8 cellular contexts compared by ENCODE assay signal in genomic region chr2:3377612-3378432, GRCh38. TPM values are rescaled to one million over a fixed set of nuclear protein-coding genes. Genes with fewer than 3 reads are reported as not detected.
DNase-seq lines count a peak whose midpoint lies in the region; ATAC-seq and TF ChIP-seq lines count a peak whose summit lies in the region.

TSS of gene EIPR1 (minus strand) at chr2:3377818. CDS start at chr2:3377689, 129 bp downstream.

- H3K4me3 ChIP-seq in OCI-LY3 (ENCODE audit: low read length) = peak within 1 kb of the TSS; percentile 84

- no peaks in the 10 kb centered on the region for H3K27me3 ChIP-seq in OCI-LY3 (ENCODE audit: low read depth, low read length)

- peak within 1 kb of the TSS; percentile 100 for H3K4me2 ChIP-seq in OCI-LY3 (ENCODE audit: low read length)

- no peak for TF ChIP-seq CTCF in OCI-LY3 (IDR thresholded peaks at IDR 0.05; ENCODE audit: low read depth, low read length)
- TF ChIP-seq CTCF in endothelial cell (IDR thresholded peaks at IDR 0.05; ENCODE audit: unreplicated experiment) = no peak

- peaks cover 67% of the 10 kb centered on the region for H3K79me2 ChIP-seq in OCI-LY3 (ENCODE audit: low read length)

- peaks cover 3% of the 10 kb centered on the region; the same call in 1 of the 2 replicates for H4K20me1 ChIP-seq in OCI-LY3 (ENCODE audit: insufficient read depth, low read length)

- H2AFZ ChIP-seq in OCI-LY3 (ENCODE audit: low read depth, low read length) = peak within 1 kb of the TSS; percentile 73

- peak; percentile 79 for ATAC-seq in GM21515 (IDR thresholded peaks at IDR 0.05; ENCODE audit: unreplicated experiment)

- H3K9me3 Mint-ChIP-seq in endothelial cell (ENCODE audit: unreplicated experiment) = no peaks in the 10 kb centered on the region

- H3K4me1 Mint-ChIP-seq in endothelial cell (ENCODE audit: unreplicated experiment) = peaks cover 25% of the 10 kb centered on the region

- peak within 1 kb of the TSS; percentile 96 for H3K27ac Mint-ChIP-seq in endothelial cell (ENCODE audit: unreplicated experiment)

- H3K9me3 ChIP-seq in OCI-LY3 (ENCODE audit: insufficient read depth, low read length) = no peaks in the 10 kb centered on the region

- H3K36me3 Mint-ChIP-seq in endothelial cell (ENCODE audit: low read depth, unreplicated experiment) = peaks cover 8% of the 10 kb centered on the region

- DNase-seq in D341Med (ENCODE audit: low spot score) = peak; percentile 93
- DNase-seq in HuH-7 (ENCODE audit: low spot score) = peak; percentile 96
- peak; percentile 96 for DNase-seq in activated CD8-positive, alpha-beta memory T cell treated with anti-CD3 and anti-CD28 coated beads, Interleukin-2, amount 50 U/mL, for 48 hours
- DNase-seq in endothelial cell (ENCODE audit: low spot score) = peak; percentile 95
- DNase-seq in midbrain (lab: John Stamatoyannopoulos, UW) = peak; percentile 99
- DNase-seq in stimulated activated CD8-positive, alpha-beta memory T cell treated with anti-CD3 and anti-CD28 coated beads, Interleukin-2, amount 100 ng/mL, for 1 hour (ENCODE audit: low read depth in 2 of 2) = peak; percentile 90 to 93

- H3K4me3 Mint-ChIP-seq in endothelial cell (ENCODE audit: unreplicated experiment) = peak within 1 kb of the TSS; percentile 97

- H3K4me1 ChIP-seq in OCI-LY3 (ENCODE audit: low read length) = peaks cover 24% of the 10 kb centered on the region

- peak within 1 kb of the TSS; percentile 77 for H3K27ac ChIP-seq in OCI-LY3 (ENCODE audit: low read length)

- peaks cover 20% of the 10 kb centered on the region for H3K36me3 ChIP-seq in OCI-LY3 (replicated peaks; ENCODE audit: low read depth, low read length)

- H3K27me3 Mint-ChIP-seq in endothelial cell (ENCODE audit: unreplicated experiment) = peaks cover 12% of the 10 kb centered on the region

- peak within 1 kb of the TSS; percentile 83 for H3K9ac ChIP-seq in OCI-LY3 (ENCODE audit: low read length)

RNA-seq across cellular contexts. Expression of gene EIPR1, which starts in this region (rescaled TPM):
- total RNA-seq in endothelial cell (ENCODE audit: unreplicated experiment) = 35.9 TPM

Comparison
In these comparisons a context has a peak if more than half of its experiments do, and no peak if none do; other contexts are left out.
1. Peak in every context shown above with its lines: DNase-seq, ATAC-seq, H3K4me3 ChIP-seq and H3K27ac ChIP-seq.